1 cellular context compared by ENCODE assay signal in genomic region chr12:76529226-76529918, GRCh38.
TF ChIP-seq lines count a peak whose summit lies in the region.

No MANE protein-coding gene starts in this region.

TF ChIP-seq in K562, 482 proteins besides CTCF, POLR2A, EP300 and RAD21 (continued from another document):
- TF ChIP-seq KHSRP (IDR thresholded peaks at IDR 0.05), result no peak
- no peak for TF ChIP-seq NR0B1 (IDR thresholded peaks at IDR 0.05; ENCODE audit: partially characterized antibody)
- TF ChIP-seq ZNF830 (CRISPR knock-in tag; IDR thresholded peaks at IDR 0.05), result no peak
- TF ChIP-seq NR2C2 (CRISPR knock-in tag; IDR thresholded peaks at IDR 0.05), result no peak
- no peak for TF ChIP-seq NR2C2 (tag; IDR thresholded peaks at IDR 0.05)
- TF ChIP-seq E2F6 (IDR thresholded peaks at IDR 0.05; ENCODE audit: borderline replicate concordance in 1 of 2, extremely low read depth in 1 of 2, insufficient read depth in 1 of 2, insufficient read length in 1 of 2, low read depth in 1 of 2, low read length in 1 of 2, poor library complexity in 1 of 2, severe bottlenecking in 1 of 2), result no peak
- TF ChIP-seq XRCC3 (IDR thresholded peaks at IDR 0.05), result no peak
- TF ChIP-seq POLR2G (IDR thresholded peaks at IDR 0.05; ENCODE audit: low read depth, low read length), result no peak
- no peak for TF ChIP-seq TRIM25 (IDR thresholded peaks at IDR 0.05; ENCODE audit: borderline replicate concordance)
- no peak; a peak in 1 of 4 replicates for TF ChIP-seq ARNT (IDR thresholded peaks at IDR 0.05)
- no peak for TF ChIP-seq RNF2 (IDR thresholded peaks at IDR 0.05)
- TF ChIP-seq POLR2AphosphoS5 (IDR thresholded peaks at IDR 0.05; ENCODE audit: control insufficient read depth, insufficient read depth, low read depth, low read length), result no peak
- TF ChIP-seq KDM1A (IDR thresholded peaks at IDR 0.05), result peak; percentile 82 to 87; a peak in 3 of 4 replicates
- no peak for TF ChIP-seq TFE3 (CRISPR knock-in tag; IDR thresholded peaks at IDR 0.05)
- TF ChIP-seq RB1 (IDR thresholded peaks at IDR 0.05; ENCODE audit: low read depth), result no peak
- no peak for TF ChIP-seq FOXA3 (CRISPR knock-in tag; conservative IDR thresholded peaks at IDR 0.05 in 1 of 2, IDR thresholded peaks at IDR 0.05 in 1 of 2)
- TF ChIP-seq ELF1 (tag; IDR thresholded peaks at IDR 0.05), result no peak
- TF ChIP-seq CBFA2T3 (IDR thresholded peaks at IDR 0.05), result no peak
- no peak for TF ChIP-seq POU5F1 (IDR thresholded peaks at IDR 0.05; ENCODE audit: borderline replicate concordance, low read depth, low read length, partially characterized antibody)
- no peak for TF ChIP-seq EWSR1 (IDR thresholded peaks at IDR 0.05; ENCODE audit: borderline replicate concordance, low read depth, partially characterized antibody)
- no peak for TF ChIP-seq COPS2 (conservative IDR thresholded peaks at IDR 0.05)
- TF ChIP-seq TEAD4 (IDR thresholded peaks at IDR 0.05; ENCODE audit: low read length), result 0 out of 2 replicates have a peak, but pooled peaks have one; percentile 31
- no peak for TF ChIP-seq TEAD4 (CRISPR knock-in tag; IDR thresholded peaks at IDR 0.05; ENCODE audit: borderline replicate concordance)
- no peak for TF ChIP-seq TAF1 (IDR thresholded peaks at IDR 0.05; ENCODE audit: control insufficient read depth, extremely low read depth, insufficient read depth, low read length, severe bottlenecking)
- no peak for TF ChIP-seq SRF (CRISPR knock-in tag; IDR thresholded peaks at IDR 0.05)
